ENCODE assay signal across 16 cellular contexts in genomic region chr6:34044945-34045595, GRCh38.
DNase-seq lines count a peak whose midpoint lies in the region; ATAC-seq, FAIRE-seq and TF ChIP-seq lines count a peak whose summit lies in the region.
"Had no signal": no experiment of that assay in that cellular context is flagged by ENCODE, and none has a peak within 500 bp of the region (broad histone marks: within the 10 kb centered on the region; RNA-seq: fewer than 3 reads in every experiment).

No MANE protein-coding gene starts in this region.

- peaks cover 0 to 8% of the 10 kb centered on the region in 2 donors for H3K27me3 Mint-ChIP-seq in CD4-positive, alpha-beta memory T cell
- H3K27me3 Mint-ChIP-seq in activated T-helper 17 cell treated with anti-CD3 and anti-CD28 coated beads, Interleukin-2, amount 50 U/mL, for 72 hours = no peaks in the 10 kb centered on the region
- H3K27me3 Mint-ChIP-seq in natural killer cell treated with Interleukin-12 subunit alpha and Interleukin-12 subunit beta and Interleukin-15 and Interleukin-18, amount 100 ng/mL, for 72 hours = peaks cover 16 to 17% of the 10 kb centered on the region in 2 donors

- H3K9me3 Mint-ChIP-seq in CD4-positive, alpha-beta memory T cell = no peaks in the 10 kb centered on the region
- H3K9me3 Mint-ChIP-seq in activated T-helper 17 cell treated with anti-CD3 and anti-CD28 coated beads, Interleukin-2, amount 50 U/mL, for 72 hours = no peaks in the 10 kb centered on the region
- H3K9me3 Mint-ChIP-seq in natural killer cell treated with Interleukin-12 subunit alpha and Interleukin-12 subunit beta and Interleukin-15 and Interleukin-18, amount 100 ng/mL, for 72 hours = no peaks in the 10 kb centered on the region
- H3K9me3 Mint-ChIP-seq: neural crest cell had no signal

- ATAC-seq in activated T-helper 17 cell treated with anti-CD3 and anti-CD28 coated beads, Interleukin-2, amount 50 U/mL, for 72 hours (replicated peaks) = peak; percentile 31
- ATAC-seq in natural killer cell treated with Interleukin-12 subunit alpha and Interleukin-12 subunit beta and Interleukin-15 and Interleukin-18, amount 100 ng/mL, for 72 hours = peak; percentile 34 to 46
- ATAC-seq in GM19328 (IDR thresholded peaks at IDR 0.05; ENCODE audit: unreplicated experiment) = no peak
- ATAC-seq: gastrocnemius medialis had no signal

- POLR2A ChIA-PET in CD4-positive, alpha-beta memory T cell (lab: Charles Lee; ENCODE audit: partially characterized antibody) = no interaction called here

- H3K36me3 Mint-ChIP-seq in CD4-positive, alpha-beta memory T cell = no peaks in the 10 kb centered on the region
- H3K36me3 Mint-ChIP-seq in activated T-helper 17 cell treated with anti-CD3 and anti-CD28 coated beads, Interleukin-2, amount 50 U/mL, for 72 hours (ENCODE audit: low read depth) = no peaks in the 10 kb centered on the region
- no peaks in the 10 kb centered on the region for H3K36me3 Mint-ChIP-seq in natural killer cell treated with Interleukin-12 subunit alpha and Interleukin-12 subunit beta and Interleukin-15 and Interleukin-18, amount 100 ng/mL, for 72 hours

- H3K27me3 ChIP-seq in CD4-positive, alpha-beta memory T cell (ENCODE audit: insufficient read depth, low read length) = no peaks in the 10 kb centered on the region
- H3K27me3 ChIP-seq: colonic mucosa, gastrocnemius medialis, right atrium auricular region had no signal

- TF ChIP-seq POLR2A in GM12892 (IDR thresholded peaks at IDR 0.05; ENCODE audit: low read depth, low read length) (no peak), H54 (IDR thresholded peaks at IDR 0.05; ENCODE audit: low read depth, low read length) (no peak)

- H3K4me1 ChIP-seq in CD4-positive, alpha-beta memory T cell (ENCODE audit: insufficient read depth, low read length) = peaks cover 7% of the 10 kb centered on the region
- H3K4me1 ChIP-seq: colonic mucosa, gastrocnemius medialis, right atrium auricular region had no signal

- H3K27ac Mint-ChIP-seq in CD4-positive, alpha-beta memory T cell = peak overlapping the region in 5 of 7 donors; percentile 3 to 58 (median 17)
- H3K27ac Mint-ChIP-seq in activated T-helper 17 cell treated with anti-CD3 and anti-CD28 coated beads, Interleukin-2, amount 50 U/mL, for 72 hours = no peak overlapping the region
- H3K27ac Mint-ChIP-seq in natural killer cell treated with Interleukin-12 subunit alpha and Interleukin-12 subunit beta and Interleukin-15 and Interleukin-18, amount 100 ng/mL, for 72 hours = no peak overlapping the region

- DNase-seq in CD4-positive, alpha-beta memory T cell = peak in 4 of 5 donors; percentile 33 to 59 (median 42)
- DNase-seq in GM12892 (ENCODE audit: insufficient read length) (no peak), H54 (ENCODE audit: insufficient read length, low spot score) (no peak), NCI-H2029 treated with DMSO at 0.1 percent for 48 hours (lab: John Stamatoyannopoulos, UW) (no peak)
- DNase-seq in natural killer cell treated with Interleukin-12 subunit alpha and Interleukin-12 subunit beta and Interleukin-15 and Interleukin-18, amount 100 ng/mL, for 72 hours (ENCODE audit: low spot score) = no peak
- DNase-seq: aorta; colonic mucosa; gastrocnemius medialis; NCI-H1092; stimulated activated CD4-positive, alpha-beta T cell treated with anti-CD3 and anti-CD28 coated beads, Interleukin-1b, Interleukin-23, amount 100 ng/mL, for 48 hours had no signal

- no peak overlapping the region for H3K4me3 ChIP-seq in CD4-positive, alpha-beta memory T cell (ENCODE audit: low read length in 2 of 2)
- H3K4me3 ChIP-seq: colonic mucosa, gastrocnemius medialis, right atrium auricular region, thoracic aorta had no signal

- no peaks in the 10 kb centered on the region for H3K9me3 ChIP-seq in CD4-positive, alpha-beta memory T cell (ENCODE audit: control insufficient read depth in 1 of 2, low read length in 2 of 2)
- H3K9me3 ChIP-seq: colonic mucosa, gastrocnemius medialis, right atrium auricular region, thoracic aorta had no signal

- intact Hi-C loops in CD4-positive, alpha-beta memory T cell (cut with micrococcal nuclease) = no loop called here

- H3K36me3 ChIP-seq in CD4-positive, alpha-beta memory T cell (ENCODE audit: insufficient read depth, low read length) = no peaks in the 10 kb centered on the region
- H3K36me3 ChIP-seq: colonic mucosa, gastrocnemius medialis, right atrium auricular region, thoracic aorta had no signal

- no peak overlapping the region for H3K27ac ChIP-seq in CD4-positive, alpha-beta memory T cell (ENCODE audit: low read depth, low read length)
- H3K27ac ChIP-seq: colonic mucosa, gastrocnemius medialis, right atrium auricular region, thoracic aorta, VCaP had no signal

- CTCF ChIA-PET in CD4-positive, alpha-beta memory T cell (lab: Charles Lee; ENCODE audit: partially characterized antibody) = interaction anchor here (2.0 kb wide), 1 partner anchor 10 kb away, joined by 7 read pairs; no protein-coding TSS in a partner anchor

- FAIRE-seq in GM12892 (lab: Jason Lieb, UNC) (peak; percentile 92), H54 (lab: Jason Lieb, UNC) (no peak)

- no peak overlapping the region for H3K4me3 Mint-ChIP-seq in CD4-positive, alpha-beta memory T cell
- no peak overlapping the region for H3K4me3 Mint-ChIP-seq in activated T-helper 17 cell treated with anti-CD3 and anti-CD28 coated beads, Interleukin-2, amount 50 U/mL, for 72 hours
- no peak overlapping the region for H3K4me3 Mint-ChIP-seq in natural killer cell treated with Interleukin-12 subunit alpha and Interleukin-12 subunit beta and Interleukin-15 and Interleukin-18, amount 100 ng/mL, for 72 hours
- H3K4me3 Mint-ChIP-seq: neural crest cell had no signal

- H3K4me1 Mint-ChIP-seq in CD4-positive, alpha-beta memory T cell = peaks cover 10 to 18% (median 14%) of the 10 kb centered on the region in 4 donors
- peaks cover 9% of the 10 kb centered on the region for H3K4me1 Mint-ChIP-seq in activated T-helper 17 cell treated with anti-CD3 and anti-CD28 coated beads, Interleukin-2, amount 50 U/mL, for 72 hours
- peaks cover 12 to 15% of the 10 kb centered on the region in 2 donors for H3K4me1 Mint-ChIP-seq in natural killer cell treated with Interleukin-12 subunit alpha and Interleukin-12 subunit beta and Interleukin-15 and Interleukin-18, amount 100 ng/mL, for 72 hours (ENCODE audit: low read depth in 2 of 2)

Comparison
In these comparisons a context has a peak if more than half of its experiments do, and no peak if none do; other contexts are left out.
1. DNase-seq: peak in CD4-positive, alpha-beta memory T cell (4 of 5); none in GM12892 (single experiment), natural killer cell treated with Interleukin-12 subunit alpha and Interleukin-12 subunit beta and Interleukin-15 and Interleukin-18, amount 100 ng/mL, for 72 hours (single experiment), H54 (single experiment) and NCI-H2029 treated with DMSO at 0.1 percent for 48 hours (single experiment).
2. H3K27ac Mint-ChIP-seq: peak in CD4-positive, alpha-beta memory T cell (5 of 7); none in activated T-helper 17 cell treated with anti-CD3 and anti-CD28 coated beads, Interleukin-2, amount 50 U/mL, for 72 hours (single experiment) and natural killer cell treated with Interleukin-12 subunit alpha and Interleukin-12 subunit beta and Interleukin-15 and Interleukin-18, amount 100 ng/mL, for 72 hours (0 of 2).